ENCODE assay signal across 8 cellular contexts in genomic region chr12:59595557-59596231, GRCh38. TPM values are rescaled to one million over a fixed set of nuclear protein-coding genes. Genes with fewer than 3 reads are reported as not detected.
A peak's percentile ranks its signal among the peaks of the same experiment; 100 is the strongest.
DNase-seq lines count a peak whose midpoint lies in the region; ATAC-seq and TF ChIP-seq lines count a peak whose summit lies in the region.

A gene with protein sequence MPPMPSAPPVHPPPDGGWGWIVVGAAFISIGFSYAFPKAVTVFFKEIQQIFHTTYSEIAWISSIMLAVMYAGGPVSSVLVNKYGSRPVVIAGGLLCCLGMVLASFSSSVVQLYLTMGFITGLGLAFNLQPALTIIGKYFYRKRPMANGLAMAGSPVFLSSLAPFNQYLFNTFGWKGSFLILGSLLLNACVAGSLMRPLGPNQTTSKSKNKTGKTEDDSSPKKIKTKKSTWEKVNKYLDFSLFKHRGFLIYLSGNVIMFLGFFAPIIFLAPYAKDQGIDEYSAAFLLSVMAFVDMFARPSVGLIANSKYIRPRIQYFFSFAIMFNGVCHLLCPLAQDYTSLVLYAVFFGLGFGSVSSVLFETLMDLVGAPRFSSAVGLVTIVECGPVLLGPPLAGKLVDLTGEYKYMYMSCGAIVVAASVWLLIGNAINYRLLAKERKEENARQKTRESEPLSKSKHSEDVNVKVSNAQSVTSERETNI (plus strand): TSS chr12:59596029. CDS start chr12:59704802, 108,773 bp downstream.

- 0% methylated on average over 4 of the region's 37 CpGs; no CpG with 5 or more reads in 1 of the 2 experiments for WGBS in IMR-90 (ENCODE audit: extremely low coverage in 2 of 2, insufficient read length in 1 of 2), 2 experiments

- ATAC-seq in GM21529 (IDR thresholded peaks at IDR 0.05; ENCODE audit: unreplicated experiment) (peak; percentile 62), IMR-90 (ENCODE audit: low read depth) (peak; percentile 82), esophagus mucosa (peak; percentile 89)

- peak within 1 kb of the TSS; percentile 97 for H3K27ac ChIP-seq in IMR-90 (ENCODE audit: insufficient read depth, low read length)
- H3K27ac ChIP-seq in PC-9: no peak within 1 kb of the TSS; the same call in 1 of the 2 replicates
- H3K27ac ChIP-seq in muscle layer of colon (ENCODE audit: low read depth, low read length): peak within 1 kb of the TSS; percentile 94

- H4K20me1 ChIP-seq in IMR-90 (ENCODE audit: insufficient read depth, low read length) (no peaks in the 10 kb centered on the region), PC-9 (ENCODE audit: insufficient read depth) (no peaks in the 10 kb centered on the region)

- dilution Hi-C loops in IMR-90 (cut with HindIII; ENCODE audit: low sequenced_read_pairs, unreplicated experiment): no loop called here

- peak within 1 kb of the TSS; percentile 66 for H3K4ac ChIP-seq in IMR-90 (ENCODE audit: low read depth, low read length)

- peak within 1 kb of the TSS; percentile 75 for H3K23ac ChIP-seq in IMR-90 (ENCODE audit: low read depth, low read length)

- peak within 1 kb of the TSS; percentile 34 for H2BK20ac ChIP-seq in IMR-90 (ENCODE audit: low read depth, low read length)

- H4K5ac ChIP-seq in IMR-90 (ENCODE audit: low read depth, low read length): peak within 1 kb of the TSS; percentile 88

- H3K4me3 ChIP-seq in IMR-90 (ENCODE audit: insufficient read depth, low read depth, low read length): peak within 1 kb of the TSS; percentile 87
- H3K4me3 ChIP-seq in PC-9: peak within 1 kb of the TSS; percentile 66
- H3K4me3 ChIP-seq in muscle layer of colon (ENCODE audit: low read depth in 1 of 2, low read length in 2 of 2): peak within 1 kb of the TSS; percentile 82 to 85

- CTCF ChIA-PET in Calu3 (lab: Charles Lee) (interaction anchor here (0.7 to 1.8 kb wide), 3 partner anchors 11 to 577 kb away, joined by 3 to 6 read pairs (median 3); no protein-coding TSS in a partner anchor), IMR-90 (lab: Yijun Ruan, JAX) (interaction anchor here (1.1 kb wide), 1 partner anchor 27 kb away, joined by 3 read pairs; no protein-coding TSS in a partner anchor), PC-9 (lab: Charles Lee) (interaction anchor here (0.7 kb wide), 1 partner anchor 449 kb away, joined by 3 read pairs; no protein-coding TSS in a partner anchor)

- TSS peak; percentile 78 for BruUV-seq in Calu3 (replicated peaks; lab: Mats Ljungman, UMichigan)
- BruUV-seq in IMR-90 (replicated peaks; lab: Mats Ljungman, UMichigan): no TSS peak
- no TSS peak for BruUV-seq in PC-9 (replicated peaks; lab: Mats Ljungman, UMichigan)

- peak within 1 kb of the TSS; percentile 99 for H3K4me3 Mint-ChIP-seq in Calu3 (ENCODE audit: low read depth, unreplicated experiment)
- peak within 1 kb of the TSS; percentile 86 for H3K4me3 Mint-ChIP-seq in activated T-cell treated with anti-CD3 and anti-CD28 coated beads, Interleukin-2, amount 50 U/mL, for 24 hours

- H2AFZ ChIP-seq in IMR-90 (replicated peaks; ENCODE audit: low read length, poor library complexity) (peak within 1 kb of the TSS; percentile 93), PC-9 (peak within 1 kb of the TSS; percentile 79)

- H4K8ac ChIP-seq in IMR-90 (ENCODE audit: low read depth in 2 of 2, low read length in 2 of 2): peak within 1 kb of the TSS; percentile 7 to 48

- no peaks in the 10 kb centered on the region for H3K79me2 ChIP-seq in PC-9 (ENCODE audit: low read depth)

- H3K56ac ChIP-seq in IMR-90 (ENCODE audit: extremely low read depth, insufficient read depth, low read length): peak within 1 kb of the TSS; percentile 81

- H3K4me1 Mint-ChIP-seq in Calu3 (ENCODE audit: low read depth, unreplicated experiment): peaks cover 39% of the 10 kb centered on the region
- H3K4me1 Mint-ChIP-seq in activated T-cell treated with anti-CD3 and anti-CD28 coated beads, Interleukin-2, amount 50 U/mL, for 24 hours (ENCODE audit: low read depth): peaks cover 54% of the 10 kb centered on the region

- H3K9me3 Mint-ChIP-seq in Calu3 (ENCODE audit: low read depth, unreplicated experiment): no peaks in the 10 kb centered on the region
- no peaks in the 10 kb centered on the region for H3K9me3 Mint-ChIP-seq in activated T-cell treated with anti-CD3 and anti-CD28 coated beads, Interleukin-2, amount 50 U/mL, for 24 hours

- H3K9ac ChIP-seq in IMR-90 (ENCODE audit: low read depth, low read length) (peak within 1 kb of the TSS; percentile 88), muscle layer of colon (ENCODE audit: low read length) (peak within 1 kb of the TSS; percentile 77)

- peaks cover 26% of the 10 kb centered on the region for H3K36me3 Mint-ChIP-seq in Calu3 (ENCODE audit: insufficient read depth, unreplicated experiment)
- H3K36me3 Mint-ChIP-seq in activated T-cell treated with anti-CD3 and anti-CD28 coated beads, Interleukin-2, amount 50 U/mL, for 24 hours (ENCODE audit: low read depth): peaks cover 48% of the 10 kb centered on the region

- H2BK120ac ChIP-seq in IMR-90 (ENCODE audit: low read depth, low read length): peak within 1 kb of the TSS; percentile 76

- H3K27me3 ChIP-seq in IMR-90 (ENCODE audit: control insufficient read depth, insufficient read depth, low read length) (no peaks in the 10 kb centered on the region), PC-9 (ENCODE audit: insufficient read depth, low read depth) (peaks cover 8% of the 10 kb centered on the region; the same call in 1 of the 2 replicates), muscle layer of colon (ENCODE audit: control insufficient read depth in 1 of 2, insufficient read depth in 2 of 2, low read length in 2 of 2) (no peaks in the 10 kb centered on the region)

- TF ChIP-seq CTCF in Calu3 (IDR thresholded peaks at IDR 0.05; ENCODE audit: unreplicated experiment): no peak
- TF ChIP-seq CTCF in IMR-90 (conservative IDR thresholded peaks at IDR 0.05; ENCODE audit: low read depth, low read length): no peak; the same call in 1 of the 2 replicates
- TF ChIP-seq CTCF in PC-9 (conservative IDR thresholded peaks at IDR 0.05): no peak

- DNase-seq in Calu3 (peak; percentile 91), IMR-90 (peak; percentile 86), PC-9 (peak; percentile 36 to 73)
- DNase-seq in activated T-cell treated with anti-CD3 and anti-CD28 coated beads, Interleukin-2, amount 50 U/mL, for 24 hours: peak; percentile 88
- DNase-seq in stimulated activated CD8-positive, alpha-beta memory T cell treated with anti-CD3 and anti-CD28 coated beads, Interleukin-7, amount 100 ng/mL, for 1 hour (ENCODE audit: low read depth in 2 of 2): peak; percentile 63 to 69

- no peaks in the 10 kb centered on the region for H3K9me2 ChIP-seq in PC-9 (ENCODE audit: insufficient read depth)

- no peaks in the 10 kb centered on the region; the same call in 1 of the 2 replicates for H3K9me1 ChIP-seq in IMR-90 (ENCODE audit: insufficient read depth, low read length)

- H3K79me1 ChIP-seq in IMR-90 (ENCODE audit: low read depth in 1 of 2, low read length in 2 of 2): peaks cover 0 to 5% of the 10 kb centered on the region in 2 experiments; a peak in 1 of 4 replicates

- H2AK5ac ChIP-seq in IMR-90 (ENCODE audit: low read depth, low read length): peak within 1 kb of the TSS; percentile 6; the same call in 1 of the 2 replicates

- POLR2A ChIA-PET in IMR-90 (lab: Charles Lee; ENCODE audit: unreplicated experiment) (interaction anchor here (1.5 kb wide), 1 partner anchor 207 kb away, joined by 3 read pairs; no protein-coding TSS in a partner anchor), PC-9 (lab: Charles Lee; ENCODE audit: unreplicated experiment) (interaction anchor here (0.8 kb wide), 1 partner anchor 211 kb away, joined by 6 read pairs; no protein-coding TSS in a partner anchor)

- peak within 1 kb of the TSS; percentile 96 for H3K27ac Mint-ChIP-seq in Calu3 (ENCODE audit: unreplicated experiment)
- peak within 1 kb of the TSS; percentile 99 for H3K27ac Mint-ChIP-seq in activated T-cell treated with anti-CD3 and anti-CD28 coated beads, Interleukin-2, amount 50 U/mL, for 24 hours

- H3K4me1 ChIP-seq in IMR-90 (ENCODE audit: control insufficient read depth, insufficient read depth, low read length): no peaks in the 10 kb centered on the region
- peaks cover 10% of the 10 kb centered on the region; the same call in 1 of the 2 replicates for H3K4me1 ChIP-seq in PC-9 (replicated peaks; ENCODE audit: insufficient read depth)
- H3K4me1 ChIP-seq in muscle layer of colon (ENCODE audit: insufficient read depth, low read length): peaks cover 14% of the 10 kb centered on the region

- in situ Hi-C loops in IMR-90 (cut with MboI; ENCODE audit: low sequenced_read_pairs): no loop called here

- peak within 1 kb of the TSS; percentile 87 for H2AK9ac ChIP-seq in IMR-90 (replicated peaks; ENCODE audit: low read depth, low read length, poor library complexity)

- peak; percentile 52 for TF ChIP-seq POLR2A in IMR-90 (IDR thresholded peaks at IDR 0.05; ENCODE audit: low read depth, low read length)

- peak within 1 kb of the TSS; percentile 75 for H4K91ac ChIP-seq in IMR-90 (ENCODE audit: insufficient read depth, low read depth, low read length)

- no peaks in the 10 kb centered on the region for H3K27me3 Mint-ChIP-seq in Calu3 (ENCODE audit: unreplicated experiment)
- no peaks in the 10 kb centered on the region for H3K27me3 Mint-ChIP-seq in activated T-cell treated with anti-CD3 and anti-CD28 coated beads, Interleukin-2, amount 50 U/mL, for 24 hours

- no peak for TF ChIP-seq RAD21 in IMR-90 (IDR thresholded peaks at IDR 0.05; ENCODE audit: low read length)

- intact Hi-C loops in Calu3 (cut with micrococcal nuclease; ENCODE audit: unreplicated experiment) (loop anchor here (2.0 to 5.0 kb wide), 5 partner anchors 95 to 212 kb away; no protein-coding TSS in a partner anchor), IMR-90 (cut with micrococcal nuclease) (loop anchor here (2.0 to 5.0 kb wide), 7 partner anchors 103 to 1613 kb away; no protein-coding TSS in a partner anchor), PC-9 (cut with micrococcal nuclease; ENCODE audit: unreplicated experiment) (loop anchor here (2.0 to 10.0 kb wide), 2 partner anchors 55 to 209 kb away; no protein-coding TSS in a partner anchor)

- H3K36me3 ChIP-seq in IMR-90 (ENCODE audit: control insufficient read depth, insufficient read depth, low read length) (no peaks in the 10 kb centered on the region; the same call in 1 of the 2 replicates), PC-9 (ENCODE audit: low read depth) (no peaks in the 10 kb centered on the region), muscle layer of colon (ENCODE audit: insufficient read depth, low read length) (no peaks in the 10 kb centered on the region)

- H2BK5ac ChIP-seq in IMR-90 (ENCODE audit: low read depth, low read length, poor library complexity, severe bottlenecking): peak within 1 kb of the TSS; percentile 89

- H3K18ac ChIP-seq in IMR-90 (ENCODE audit: low read depth, low read length): peak within 1 kb of the TSS; percentile 94

- H3K14ac ChIP-seq in IMR-90 (replicated peaks; ENCODE audit: low read depth, low read length): peak within 1 kb of the TSS; percentile 59

- H3K9me3 ChIP-seq in IMR-90 (ENCODE audit: control insufficient read depth, insufficient read depth, low read length) (no peaks in the 10 kb centered on the region), PC-9 (ENCODE audit: insufficient read depth, low read depth) (no peaks in the 10 kb centered on the region), muscle layer of colon (ENCODE audit: low read length) (no peaks in the 10 kb centered on the region)

- peaks cover 10% of the 10 kb centered on the region; the same call in 1 of the 2 replicates for H3F3A ChIP-seq in PC-9 (ENCODE audit: insufficient read depth, low read depth)

- H3K4me2 ChIP-seq in IMR-90 (ENCODE audit: low read depth, low read length) (peak within 1 kb of the TSS; percentile 98), PC-9 (peak within 1 kb of the TSS; percentile 93)

- peak within 1 kb of the TSS; percentile 46; the same call in 1 of the 3 replicates for H2BK15ac ChIP-seq in IMR-90 (ENCODE audit: low read depth, low read length)

RNA-seq across cellular contexts. Expression of the gene that starts here (rescaled TPM):
- total RNA-seq in Calu3 (2022) (51.3 and 58.6 TPM in 2 replicates), IMR-90 (2012; rRNA removed) (21.5 and 30.0 TPM in 2 replicates), PC-9 (2021) (2.7 and 5.0 TPM in 2 replicates), esophagus mucosa (52.4 TPM)
- polyA plus RNA-seq in IMR-90 (2012; rRNA removed): 1.9 and 2.6 TPM in 2 replicates
- polyA plus RNA-seq in IMR-90 (2012; cell fraction: cytosol; rRNA removed): 0.84 and 0.98 TPM in 2 replicates
- 0.87 and 3.5 TPM in 2 replicates for polyA plus RNA-seq in IMR-90 (2012; cell fraction: nucleus; rRNA removed; ENCODE audit: low replicate concordance)
